Comparison of ENCODE assay signal across 21 cellular contexts in genomic region chr15:36361351-36361870, GRCh38.
DNase-seq lines count a peak whose midpoint lies in the region; ATAC-seq and TF ChIP-seq lines count a peak whose summit lies in the region.
"Had no signal": no experiment of that assay in that cellular context is flagged by ENCODE, and none has a peak within 500 bp of the region (broad histone marks: within the 10 kb centered on the region; RNA-seq: fewer than 3 reads in every experiment).

No MANE protein-coding gene starts in this region.

- DNase-seq in ACHN, result peak; percentile 43
- peak; percentile 40 for DNase-seq in HT1080 (ENCODE audit: low read depth)
- peak; percentile 76 for DNase-seq in brain microvascular endothelial cell
- peak; percentile 88 for DNase-seq in iris pigment epithelial cell (ENCODE audit: low read depth)
- DNase-seq in NCI-H2081 (lab: John Stamatoyannopoulos, UW), result no peak
- no peak for DNase-seq in upper lobe of right lung
- no peak for DNase-seq in effector CD4-positive, alpha-beta T cell
- DNase-seq in SHP77 treated with DMSO at 0.1 percent for 48 hours (lab: John Stamatoyannopoulos, UW), result no peak
- DNase-seq: activated gamma-delta T cell treated with Interleukin-2 at 50 U/mL for 16 hours; body of pancreas; CD4-positive, alpha-beta memory T cell; DMS79; hypothalamus; left cardiac atrium; mucosa of descending colon; NCI-H1417; right lobe of liver; SJCRH30; stomach; T1000 had no signal

- no peaks in the 10 kb centered on the region for H3K9me3 ChIP-seq in upper lobe of right lung
- H3K9me3 ChIP-seq: body of pancreas, HAP-1, mucosa of descending colon, right lobe of liver, SJCRH30, stomach had no signal

- intact Hi-C loops in upper lobe of right lung (cut with DNase I), result no loop called here

- H3K4me3 ChIP-seq in brain microvascular endothelial cell (ENCODE audit: low read depth, low read length) (no peak overlapping the region), upper lobe of right lung (no peak overlapping the region)
- H3K4me3 ChIP-seq: body of pancreas, HAP-1, mucosa of descending colon, right lobe of liver, SJCRH30, stomach had no signal

- H3K27me3 ChIP-seq in brain microvascular endothelial cell (replicated peaks) (no peaks in the 10 kb centered on the region), upper lobe of right lung (no peaks in the 10 kb centered on the region)
- H3K27me3 ChIP-seq: body of pancreas, right lobe of liver, SJCRH30, stomach had no signal

- TF ChIP-seq CTCF in brain microvascular endothelial cell (IDR thresholded peaks at IDR 0.05; ENCODE audit: low read depth, low read length, missing control alignments), result no peak
- no peak for TF ChIP-seq CTCF in upper lobe of right lung (IDR thresholded peaks at IDR 0.05)

- ATAC-seq in upper lobe of right lung, result no peak
- ATAC-seq: body of pancreas, mucosa of descending colon, right lobe of liver had no signal

- H3K4me1 ChIP-seq in upper lobe of right lung, result peaks cover 10% of the 10 kb centered on the region
- H3K4me1 ChIP-seq: body of pancreas, HAP-1, right lobe of liver, SJCRH30 had no signal

- in situ Hi-C loops in ACHN (cut with HindIII; ENCODE audit: low pct_ligation_motif_present, low pct_unique_long_range_greater_than_20kb, low sequenced_read_pairs) (no loop called here), brain microvascular endothelial cell (cut with HindIII; ENCODE audit: low pct_ligation_motif_present, low sequenced_read_pairs) (no loop called here)

- H3K27ac ChIP-seq in brain microvascular endothelial cell (peak overlapping the region; percentile 17), upper lobe of right lung (no peak overlapping the region)
- H3K27ac ChIP-seq: body of pancreas, right lobe of liver, SJCRH30, stomach had no signal

- H3K36me3 ChIP-seq in brain microvascular endothelial cell (replicated peaks) (no peaks in the 10 kb centered on the region), upper lobe of right lung (no peaks in the 10 kb centered on the region)
- H3K36me3 ChIP-seq: HAP-1, right lobe of liver, SJCRH30, stomach had no signal

Comparison
In these comparisons a context has a peak if more than half of its experiments do, and no peak if none do; other contexts are left out.
1. DNase-seq: peak in ACHN (single experiment), HT1080 (single experiment), brain microvascular endothelial cell (single experiment) and iris pigment epithelial cell (single experiment); none in NCI-H2081 (0 of 2), upper lobe of right lung (single experiment), effector CD4-positive, alpha-beta T cell (single experiment) and SHP77 treated with DMSO at 0.1 percent for 48 hours (single experiment).